ENCODE assay signal across 34 cellular contexts in the genomic region with DNA sequence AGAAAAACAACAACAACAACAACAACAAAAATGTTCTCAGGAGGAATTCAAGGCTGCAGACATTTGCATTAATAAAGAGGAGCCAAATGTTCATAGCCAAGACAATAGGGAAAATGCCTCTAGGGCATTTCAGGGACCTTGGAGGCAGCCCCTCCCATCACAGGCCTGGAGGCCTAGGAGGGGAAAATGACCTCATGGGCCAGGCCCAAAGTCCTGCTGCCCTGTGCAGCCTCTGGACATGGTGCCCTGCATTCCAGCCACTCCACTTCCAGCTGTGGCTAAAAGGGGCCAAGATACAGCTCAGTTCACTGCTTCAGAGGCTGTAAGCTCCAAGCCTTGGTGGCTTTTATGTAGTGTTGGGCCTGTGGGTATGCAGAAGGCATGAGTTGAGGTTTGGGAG.
A peak's percentile ranks its signal among the peaks of the same experiment; 100 is the strongest.
DNase-seq lines count a peak whose midpoint lies in the region; ATAC-seq, FAIRE-seq and TF ChIP-seq lines count a peak whose summit lies in the region.
"Had no signal": no experiment of that assay in that cellular context is flagged by ENCODE, and none has a peak within 500 bp of the region (broad histone marks: within the 10 kb centered on the region; RNA-seq: fewer than 3 reads in every experiment).

No MANE protein-coding gene starts in this region.

- no peaks in the 10 kb centered on the region for H3K79me2 ChIP-seq in K562 (ENCODE audit: control insufficient read depth, insufficient read depth, low read length)

- in situ Hi-C loops in K562 (cut with MboI): no loop called here

- H3K27me3 ChIP-seq in BE2C: peaks cover 12% of the 10 kb centered on the region
- H3K27me3 ChIP-seq in K562 (ENCODE audit: control insufficient read depth in 2 of 2, insufficient read depth in 2 of 2, low read length in 2 of 2): no peaks in the 10 kb centered on the region
- H3K27me3 ChIP-seq: BLaER1; BLaER1 treated with 17β-estradiol and CSF1 and Interleukin-3, amounts not matched to agents 10 nM and 100 nM had no signal

- DNase-seq in BE2C (peak; percentile 99), K562 (ENCODE audit: extremely low read depth in 1 of 4, low spot score in 3 of 4) (no peak), CD1c-positive myeloid dendritic cell (ENCODE audit: extremely low spot score) (no peak)
- DNase-seq in activated T-cell treated with anti-CD3 and anti-CD28 coated beads, Interleukin-2, amount 50 U/mL, for 4 hours: no peak
- DNase-seq: 8988T; ACHN; AML-193; C1 segment of cervical spinal cord; Caco-2; Calu3; CD4-positive, alpha-beta memory T cell; CD4-positive, alpha-beta T cell; CD4-positive, CD25-positive, alpha-beta regulatory T cell; CD8-positive, alpha-beta memory T cell; CD8-positive, alpha-beta T cell; COR-L47; DMS 273 treated with DMSO at 0.1 percent for 48 hours; DMS153; DMS53; DMS79; DMS79 treated with DMSO at 0.1 percent for 48 hours; DND-41; EL had no signal

- no peaks in the 10 kb centered on the region for H3K4me1 Mint-ChIP-seq in activated T-cell treated with anti-CD3 and anti-CD28 coated beads, Interleukin-2, amount 50 U/mL, for 4 hours (ENCODE audit: low read depth)
- H3K4me1 Mint-ChIP-seq: B cell; CD14-positive monocyte; CD4-positive, alpha-beta memory T cell; CD4-positive, CD25-positive, alpha-beta regulatory T cell; CD8-positive, alpha-beta memory T cell had no signal

- H3K9ac ChIP-seq in K562 (ENCODE audit: insufficient read depth in 1 of 2, low read depth in 2 of 2, low read length in 2 of 2): no peak overlapping the region
- H3K9ac ChIP-seq: BLaER1; BLaER1 treated with 17β-estradiol and CSF1 and Interleukin-3, amounts not matched to agents 10 nM and 100 nM had no signal

- TF ChIP-seq CTCF in BE2C (IDR thresholded peaks at IDR 0.05; ENCODE audit: low read depth, low read length): no peak
- TF ChIP-seq CTCF in HEK293 (tag by site-specific recombination; IDR thresholded peaks at IDR 0.05): no peak
- TF ChIP-seq CTCF in K562 (IDR thresholded peaks at IDR 0.05 in 2 of 3, conservative IDR thresholded peaks at IDR 0.05 in 1 of 3; ENCODE audit: insufficient read depth in 2 of 3, low read depth in 1 of 3, low read length in 3 of 3): no peak

- TF ChIP-seq POLR2A in K562 (conservative IDR thresholded peaks at IDR 0.05): no peak

- no peaks in the 10 kb centered on the region for H4K20me1 ChIP-seq in K562 (replicated peaks; ENCODE audit: control insufficient read depth, insufficient read depth, low read length)
- H4K20me1 ChIP-seq: BLaER1; BLaER1 treated with 17β-estradiol and CSF1 and Interleukin-3, amounts not matched to agents 10 nM and 100 nM had no signal

- H3K27me3 Mint-ChIP-seq in activated T-cell treated with anti-CD3 and anti-CD28 coated beads, Interleukin-2, amount 50 U/mL, for 4 hours (ENCODE audit: low read depth): no peaks in the 10 kb centered on the region
- H3K27me3 Mint-ChIP-seq: B cell; CD4-positive, alpha-beta memory T cell; CD4-positive, alpha-beta T cell; CD4-positive, CD25-positive, alpha-beta regulatory T cell; CD8-positive, alpha-beta memory T cell had no signal

- TF ChIP-seq EP300 in K562 (IDR thresholded peaks at IDR 0.05; ENCODE audit: low read length): no peak

- no peaks in the 10 kb centered on the region for H3K4me1 ChIP-seq in BE2C
- H3K4me1 ChIP-seq in HEK293 (ENCODE audit: control insufficient read depth, insufficient read depth, low read length): no peaks in the 10 kb centered on the region
- H3K4me1 ChIP-seq in K562 (replicated peaks in 1 of 2; ENCODE audit: control insufficient read depth in 2 of 2, insufficient read depth in 2 of 2, low read length in 2 of 2): no peaks in the 10 kb centered on the region
- H3K4me1 ChIP-seq: A549; BLaER1; BLaER1 treated with 17β-estradiol and CSF1 and Interleukin-3, amounts not matched to agents 10 nM and 100 nM; Caco-2 had no signal

- TF ChIP-seq RAD21 in K562 (CRISPR knock-in tag; conservative IDR thresholded peaks at IDR 0.05 in 1 of 2, IDR thresholded peaks at IDR 0.05 in 1 of 2): no peak

- no TSS peak for BruUV-seq in K562 (replicated peaks; lab: Mats Ljungman, UMichigan)

- intact Hi-C loops in K562 (cut with micrococcal nuclease): no loop called here

- FAIRE-seq in K562 (lab: Jason Lieb, UNC): no peak
- FAIRE-seq: A204.1, A549, D721Med had no signal

- no peak overlapping the region for H3K4me2 ChIP-seq in K562 (ENCODE audit: insufficient read depth, low read length)
- H3K4me2 ChIP-seq: A549; BLaER1; BLaER1 treated with 17β-estradiol and CSF1 and Interleukin-3, amounts not matched to agents 10 nM and 100 nM had no signal

- H3K4me3 Mint-ChIP-seq in activated T-cell treated with anti-CD3 and anti-CD28 coated beads, Interleukin-2, amount 50 U/mL, for 4 hours: no peak overlapping the region
- H3K4me3 Mint-ChIP-seq: B cell; CD14-positive monocyte; CD4-positive, alpha-beta memory T cell; CD4-positive, alpha-beta T cell; CD4-positive, CD25-positive, alpha-beta regulatory T cell; CD8-positive, alpha-beta memory T cell; CD8-positive, alpha-beta T cell had no signal

- POLR2A ChIA-PET in HEK293 (lab: Yijun Ruan, JAX) (no interaction called here), K562 (lab: Yijun Ruan, JAX) (no interaction called here)

- no peak for ATAC-seq in K562
- ATAC-seq in HG03108 (IDR thresholded peaks at IDR 0.05; ENCODE audit: unreplicated experiment): no peak
- no peak for ATAC-seq in activated T-cell treated with anti-CD3 and anti-CD28 coated beads, Interleukin-2, amount 50 U/mL, for 4 hours
- ATAC-seq: A549; CD8-positive, alpha-beta T cell had no signal

- H2AFZ ChIP-seq in K562 (ENCODE audit: low read depth, low read length): no peak overlapping the region

- H3K36me3 Mint-ChIP-seq in activated T-cell treated with anti-CD3 and anti-CD28 coated beads, Interleukin-2, amount 50 U/mL, for 4 hours (ENCODE audit: insufficient read depth): no peaks in the 10 kb centered on the region
- H3K36me3 Mint-ChIP-seq: CD14-positive monocyte; CD4-positive, alpha-beta memory T cell; CD4-positive, CD25-positive, alpha-beta regulatory T cell; CD8-positive, alpha-beta memory T cell; CD8-positive, alpha-beta T cell had no signal

- CTCF ChIA-PET in HEK293 (lab: Yijun Ruan, JAX) (no interaction called here), K562 (lab: Yijun Ruan, JAX; ENCODE audit: low intra/inter-chr PET ratio) (no interaction called here)

- H3K36me3 ChIP-seq in BE2C: no peaks in the 10 kb centered on the region
- no peaks in the 10 kb centered on the region for H3K36me3 ChIP-seq in HEK293 (ENCODE audit: control insufficient read depth in 2 of 2, insufficient read depth in 1 of 2, low read length in 2 of 2)
- H3K36me3 ChIP-seq in K562 (ENCODE audit: control insufficient read depth, insufficient read depth, low read length): no peaks in the 10 kb centered on the region
- H3K36me3 ChIP-seq: BLaER1; BLaER1 treated with 17β-estradiol and CSF1 and Interleukin-3, amounts not matched to agents 10 nM and 100 nM had no signal

- peaks cover 6% of the 10 kb centered on the region for H3K9me3 Mint-ChIP-seq in activated T-cell treated with anti-CD3 and anti-CD28 coated beads, Interleukin-2, amount 50 U/mL, for 4 hours

- no peak overlapping the region for H3K27ac ChIP-seq in HEK293 (ENCODE audit: extremely low read depth, low read depth, low read length)
- H3K27ac ChIP-seq in K562 (ENCODE audit: extremely low read depth, low read depth, low read length): no peak overlapping the region
- H3K27ac ChIP-seq: 22Rv1; A549; BLaER1; BLaER1 treated with 17β-estradiol and CSF1 and Interleukin-3, amounts not matched to agents 10 nM and 100 nM; C4-2B had no signal

- H3K9me3 ChIP-seq in BE2C (peaks cover 48% of the 10 kb centered on the region), HEK293 (ENCODE audit: control insufficient read depth, insufficient read depth, low read depth, low read length) (no peaks in the 10 kb centered on the region), K562 (replicated peaks; ENCODE audit: control insufficient read depth, insufficient read depth, low read depth, low read length) (no peaks in the 10 kb centered on the region; the same call in 1 of the 2 replicates)

- H3K4me3 ChIP-seq in BE2C (ENCODE audit: low read depth, low read length) (no peak overlapping the region), HEK293 (ENCODE audit: low read depth, low read length) (no peak overlapping the region), K562 (no peak overlapping the region)
- H3K4me3 ChIP-seq: A549; BLaER1; BLaER1 treated with 17β-estradiol and CSF1 and Interleukin-3, amounts not matched to agents 10 nM and 100 nM had no signal

- no peaks in the 10 kb centered on the region for H3K9me1 ChIP-seq in K562 (ENCODE audit: control insufficient read depth, insufficient read depth, low read length)

TF ChIP-seq in HEK293, 187 proteins besides CTCF, POLR2A, EP300 and RAD21:
- TF ChIP-seq, protein P1, sequence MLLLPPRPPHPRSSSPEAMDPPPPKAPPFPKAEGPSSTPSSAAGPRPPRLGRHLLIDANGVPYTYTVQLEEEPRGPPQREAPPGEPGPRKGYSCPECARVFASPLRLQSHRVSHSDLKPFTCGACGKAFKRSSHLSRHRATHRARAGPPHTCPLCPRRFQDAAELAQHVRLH (tag by site-specific recombination; IDR thresholded peaks at IDR 0.05): no peak
- TF ChIP-seq ZNF585B (tag by site-specific recombination; IDR thresholded peaks at IDR 0.05): peak; percentile 82

TF ChIP-seq in K562, 482 proteins besides CTCF, POLR2A, EP300 and RAD21:
- TF ChIP-seq ZFP36 (IDR thresholded peaks at IDR 0.05; ENCODE audit: low read depth, low read length, partially characterized antibody) (peak; percentile 48), MCM3 (IDR thresholded peaks at IDR 0.05) (no peak)
TF ChIP-seq in K562: peak in this region for 1.
